Comparison of ENCODE assay signal across 8 cellular contexts in genomic region chr14:93219103-93219726, GRCh38. TPM values are rescaled to one million over a fixed set of nuclear protein-coding genes. Genes with fewer than 3 reads are reported as not detected.
DNase-seq lines count a peak whose midpoint lies in the region; ATAC-seq lines count a peak whose summit lies in the region.

No MANE protein-coding gene starts in this region.

- H3K4me1 Mint-ChIP-seq in activated T-cell treated with anti-CD3 and anti-CD28 coated beads, Interleukin-2, amount 50 U/mL, for 24 hours (ENCODE audit: low read depth): peaks cover 5% of the 10 kb centered on the region
- H3K4me1 Mint-ChIP-seq in activated CD8-positive, alpha-beta T cell treated with anti-CD3 and anti-CD28 coated beads, Interleukin-2, amount 10 ng/mL, durations not matched to agents 7 days and 5 days (ENCODE audit: low read depth): peaks cover 10% of the 10 kb centered on the region

- H3K27ac Mint-ChIP-seq in activated T-cell treated with anti-CD3 and anti-CD28 coated beads, Interleukin-2, amount 50 U/mL, for 24 hours: no peak overlapping the region
- no peak overlapping the region for H3K27ac Mint-ChIP-seq in activated CD8-positive, alpha-beta T cell treated with anti-CD3 and anti-CD28 coated beads, Interleukin-2, amount 10 ng/mL, durations not matched to agents 7 days and 5 days

- H3K9me3 Mint-ChIP-seq in activated T-cell treated with anti-CD3 and anti-CD28 coated beads, Interleukin-2, amount 50 U/mL, for 24 hours: no peaks in the 10 kb centered on the region
- H3K9me3 Mint-ChIP-seq in activated CD8-positive, alpha-beta T cell treated with anti-CD3 and anti-CD28 coated beads, Interleukin-2, amount 10 ng/mL, durations not matched to agents 7 days and 5 days (ENCODE audit: insufficient read depth): no peaks in the 10 kb centered on the region

- H3K27me3 Mint-ChIP-seq in activated T-cell treated with anti-CD3 and anti-CD28 coated beads, Interleukin-2, amount 50 U/mL, for 24 hours: no peaks in the 10 kb centered on the region
- no peaks in the 10 kb centered on the region for H3K27me3 Mint-ChIP-seq in activated CD8-positive, alpha-beta T cell treated with anti-CD3 and anti-CD28 coated beads, Interleukin-2, amount 10 ng/mL, durations not matched to agents 7 days and 5 days (ENCODE audit: low read depth)

- H3K4me3 Mint-ChIP-seq in activated T-cell treated with anti-CD3 and anti-CD28 coated beads, Interleukin-2, amount 50 U/mL, for 24 hours: no peak overlapping the region
- H3K4me3 Mint-ChIP-seq in activated CD8-positive, alpha-beta T cell treated with anti-CD3 and anti-CD28 coated beads, Interleukin-2, amount 10 ng/mL, durations not matched to agents 7 days and 5 days: no peak overlapping the region

- POLR2A ChIA-PET in activated CD8-positive, alpha-beta T cell treated with anti-CD3 and anti-CD28 coated beads, Interleukin-2, amount 10 ng/mL, durations not matched to agents 7 days and 5 days (lab: Charles Lee): interaction anchor here (1.0 to 1.6 kb wide), 2 partner anchors 35 to 106 kb away, joined by 3 to 4 read pairs; partner anchors contain the start of gene MOAP1

- DNase-seq in activated T-cell treated with anti-CD3 and anti-CD28 coated beads for 24 hours (ENCODE audit: low read depth): peak; percentile 16
- DNase-seq in activated T-cell treated with anti-CD3 and anti-CD28 coated beads, Interleukin-2, amount 50 U/mL, for 24 hours: no peak
- DNase-seq in NCI-H460 (ENCODE audit: extremely low read depth, low read depth): peak; percentile 68
- peak; percentile 70 for DNase-seq in activated CD8-positive, alpha-beta T cell treated with anti-CD3 and anti-CD28 coated beads, Interleukin-2, amount 10 ng/mL, durations not matched to agents 7 days and 5 days
- DNase-seq in germinal center (ENCODE audit: low spot score): peak; percentile 46
- DNase-seq in smooth muscle cell of the brain vasculature (ENCODE audit: low read depth, low spot score): peak; percentile 10
- no peak for DNase-seq in ecto neural progenitor cell (ENCODE audit: low spot score)

- CTCF ChIA-PET in activated CD8-positive, alpha-beta T cell treated with anti-CD3 and anti-CD28 coated beads, Interleukin-2, amount 10 ng/mL, durations not matched to agents 7 days and 5 days (lab: Charles Lee): interaction anchor here (0.6 to 3.8 kb wide), 10 partner anchors 12 to 267 kb away, joined by 3 to 34 read pairs (median 3); partner anchors contain the start of genes GON7, LYSET, MOAP1 and UBR7

- peak; percentile 59 for ATAC-seq in HG02938 (IDR thresholded peaks at IDR 0.05; ENCODE audit: unreplicated experiment)
- peak; percentile 91 for ATAC-seq in activated CD8-positive, alpha-beta T cell treated with anti-CD3 and anti-CD28 coated beads, Interleukin-2, amount 10 ng/mL, durations not matched to agents 7 days and 5 days

- H3K36me3 Mint-ChIP-seq in activated T-cell treated with anti-CD3 and anti-CD28 coated beads, Interleukin-2, amount 50 U/mL, for 24 hours (ENCODE audit: low read depth): peaks cover 83% of the 10 kb centered on the region
- peaks cover 54% of the 10 kb centered on the region for H3K36me3 Mint-ChIP-seq in activated CD8-positive, alpha-beta T cell treated with anti-CD3 and anti-CD28 coated beads, Interleukin-2, amount 10 ng/mL, durations not matched to agents 7 days and 5 days (ENCODE audit: low read depth)

RNA-seq across cellular contexts. Expression of gene UBR7, which starts 12.2 kb away (rescaled TPM):
- 29.2 and 38.1 TPM in 2 replicates for total RNA-seq in NCI-H460 (2014; rRNA removed; shearing (Covaris generic))
- 29.4 and 29.5 TPM in 2 replicates for polyA plus RNA-seq in NCI-H460 (2014; cell fraction: nucleus; rRNA removed)
- 10 to 100 TPM; 39.0 to 49.3 TPM for total RNA-seq in activated CD8-positive, alpha-beta T cell treated with anti-CD3 and anti-CD28 coated beads, Interleukin-2, amount 10 ng/mL, durations not matched to agents 7 days and 5 days

RNA-seq across cellular contexts. Expression of gene GON7, which starts 12.3 kb away (rescaled TPM):
- 38.9 and 41.8 TPM in 2 replicates for total RNA-seq in NCI-H460 (2014; rRNA removed; shearing (Covaris generic))
- polyA plus RNA-seq in NCI-H460 (2014; cell fraction: nucleus; rRNA removed): 23.1 and 31.9 TPM in 2 replicates
- 10 to 100 TPM; 21.5 to 24.6 TPM for total RNA-seq in activated CD8-positive, alpha-beta T cell treated with anti-CD3 and anti-CD28 coated beads, Interleukin-2, amount 10 ng/mL, durations not matched to agents 7 days and 5 days

RNA-seq across cellular contexts. Expression of gene LYSET, which starts 34.1 kb away (rescaled TPM):
- total RNA-seq in NCI-H460 (2014; rRNA removed; shearing (Covaris generic)): 35.3 and 40.6 TPM in 2 replicates
- 16.0 and 28.7 TPM in 2 replicates for polyA plus RNA-seq in NCI-H460 (2014; cell fraction: nucleus; rRNA removed)
- 10 to 100 TPM in 1 of 2 experiments, 1 to 10 TPM in 1; 9.7 to 10.6 TPM for total RNA-seq in activated CD8-positive, alpha-beta T cell treated with anti-CD3 and anti-CD28 coated beads, Interleukin-2, amount 10 ng/mL, durations not matched to agents 7 days and 5 days

RNA-seq across cellular contexts. Expression of gene MOAP1, which starts 34.5 kb away (rescaled TPM):
- total RNA-seq in NCI-H460 (2014; rRNA removed; shearing (Covaris generic)): 60.7 and 68.4 TPM in 2 replicates
- polyA plus RNA-seq in NCI-H460 (2014; cell fraction: nucleus; rRNA removed): 59.1 and 65.6 TPM in 2 replicates
- 10 to 100 TPM; 21.0 to 21.5 TPM for total RNA-seq in activated CD8-positive, alpha-beta T cell treated with anti-CD3 and anti-CD28 coated beads, Interleukin-2, amount 10 ng/mL, durations not matched to agents 7 days and 5 days

Comparison
In these comparisons a context has a peak if more than half of its experiments do, and no peak if none do; other contexts are left out.
1. DNase-seq: peak in activated T-cell treated with anti-CD3 and anti-CD28 coated beads for 24 hours (single experiment), NCI-H460 (single experiment), activated CD8-positive, alpha-beta T cell treated with anti-CD3 and anti-CD28 coated beads, Interleukin-2, amount 10 ng/mL, durations not matched to agents 7 days and 5 days (single experiment), germinal center (single experiment) and smooth muscle cell of the brain vasculature (single experiment); none in activated T-cell treated with anti-CD3 and anti-CD28 coated beads, Interleukin-2, amount 50 U/mL, for 24 hours (single experiment) and ecto neural progenitor cell (single experiment).